20 cellular contexts compared by ENCODE assay signal in the genomic region with DNA sequence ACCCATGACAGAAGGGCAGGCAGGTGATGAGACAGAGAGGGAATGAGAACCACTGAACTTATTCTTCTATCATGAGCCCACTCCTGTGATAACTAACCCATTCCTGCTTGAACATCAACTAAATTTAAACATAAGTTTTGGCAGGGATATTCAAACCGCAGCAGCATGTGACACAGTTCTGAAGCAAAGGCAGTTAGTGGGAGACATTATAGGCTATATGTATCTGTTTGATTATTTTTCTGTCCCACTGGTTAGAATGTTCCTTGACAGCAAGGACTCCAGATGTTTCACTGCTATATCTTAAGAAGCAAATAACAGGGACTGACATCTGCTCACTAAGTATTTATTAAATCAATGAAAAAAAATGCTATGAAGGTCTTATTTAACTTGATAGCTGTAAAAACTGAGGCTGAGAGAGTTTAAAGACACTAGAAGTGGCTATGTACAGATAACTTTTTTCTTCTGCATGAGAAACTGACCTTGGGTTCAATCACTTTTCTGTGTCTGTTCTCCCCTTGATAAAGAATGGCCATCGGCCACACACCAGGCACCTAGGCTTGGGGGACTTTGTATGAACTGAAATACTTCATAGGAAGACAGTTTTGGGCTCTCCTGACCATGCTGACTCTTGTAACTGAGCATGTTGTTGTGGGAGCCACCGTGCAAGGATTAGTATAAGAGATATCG.
"Had no signal": no experiment of that assay in that cellular context is flagged by ENCODE, and none has a peak within 500 bp of the region (broad histone marks: within the 10 kb centered on the region; RNA-seq: fewer than 3 reads in every experiment).

No MANE protein-coding gene starts in this region.

- H3K36me3 ChIP-seq: colonic mucosa had no signal

- H3K4me1 ChIP-seq: colonic mucosa, gastroesophageal sphincter, lower lobe of right lung, spleen, tibial artery, upper lobe of left lung had no signal

- H3K4me3 Mint-ChIP-seq: naive B cell; nephron; stimulated activated memory B cell treated with anti-CD40 and anti-IgM and Interleukin-4, amounts not matched to agents 10 μg/mL and 1 μg/mL and 100 μg/mL, for 72 hours; stimulated activated naive CD8-positive, alpha-beta T cell treated with anti-CD3 and anti-CD28 coated beads, Interleukin-15, Interleukin-2, amounts not matched to agents 100 ng/mL and 50 ng/mL, for 24 hours had no signal

- H3K27ac Mint-ChIP-seq: nephron; stimulated activated memory B cell treated with anti-CD40 and anti-IgM and Interleukin-4, amounts not matched to agents 10 μg/mL and 1 μg/mL and 100 μg/mL, for 72 hours; stimulated activated naive CD8-positive, alpha-beta T cell treated with anti-CD3 and anti-CD28 coated beads, Interleukin-15, Interleukin-2, amounts not matched to agents 100 ng/mL and 50 ng/mL, for 24 hours had no signal

- H3K9me3 ChIP-seq: colonic mucosa, left ventricle myocardium inferior, lower lobe of right lung, tibial artery, upper lobe of left lung had no signal

- H3K27me3 Mint-ChIP-seq: naive B cell; stimulated activated memory B cell treated with anti-CD40 and anti-IgM and Interleukin-4, amounts not matched to agents 10 μg/mL and 1 μg/mL and 100 μg/mL, for 72 hours; stimulated activated naive CD8-positive, alpha-beta T cell treated with anti-CD3 and anti-CD28 coated beads, Interleukin-15, Interleukin-2, amounts not matched to agents 100 ng/mL and 50 ng/mL, for 24 hours had no signal

- H3K9me3 Mint-ChIP-seq: stimulated activated memory B cell treated with anti-CD40 and anti-IgM and Interleukin-4, amounts not matched to agents 10 μg/mL and 1 μg/mL and 100 μg/mL, for 72 hours had no signal

- H3K27ac ChIP-seq: colonic mucosa, esophagus squamous epithelium, gastroesophageal sphincter, left ventricle myocardium inferior, lower lobe of right lung, spleen, tibial artery, upper lobe of left lung had no signal

- H3K4me1 Mint-ChIP-seq: naive B cell; nephron; stimulated activated memory B cell treated with anti-CD40 and anti-IgM and Interleukin-4, amounts not matched to agents 10 μg/mL and 1 μg/mL and 100 μg/mL, for 72 hours had no signal

- DNase-seq: colonic mucosa; esophagus squamous epithelium; kidney; left cardiac atrium; left ventricle myocardium inferior; lower lobe of right lung; mesenchymal stem cell; naive B cell; posterior cingulate gyrus; spleen; stimulated activated CD4-positive, alpha-beta T cell treated with anti-CD3 and anti-CD28 coated beads, Interleukin-15, amount 100 ng/mL, for 24 hours; stimulated activated CD4-positive, alpha-beta T cell treated with anti-CD3 and anti-CD28 coated beads, Interleukin-1b, Interleukin-23, amount 100 ng/mL, for 48 hours; stimulated activated CD4-positive, alpha-beta T cell treated with anti-CD3 and anti-CD28 coated beads, Interleukin-4, amount 100 ng/mL, for 24 hours; tibial artery; upper lobe of left lung had no signal

- H3K4me3 ChIP-seq: colonic mucosa, esophagus squamous epithelium, gastroesophageal sphincter, left ventricle myocardium inferior, lower lobe of right lung, spleen, tibial artery, upper lobe of left lung had no signal

- ATAC-seq: gastroesophageal sphincter; left cardiac atrium; lower lobe of right lung; sciatic nerve; stimulated activated memory B cell treated with anti-CD40 and anti-IgM and Interleukin-4, amounts not matched to agents 10 μg/mL and 1 μg/mL and 100 μg/mL, for 72 hours had no signal

- H3K27me3 ChIP-seq: colonic mucosa, esophagus squamous epithelium, gastroesophageal sphincter, spleen, tibial artery, upper lobe of left lung had no signal
